23 cellular contexts compared by ENCODE assay signal in genomic region chr6:154709621-154710020, GRCh38.
"Had no signal": no experiment of that assay in that cellular context is flagged by ENCODE, and none has a peak within 500 bp of the region (broad histone marks: within the 10 kb centered on the region; RNA-seq: fewer than 3 reads in every experiment).

No MANE protein-coding gene starts in this region.

- H3K27me3 ChIP-seq: SJSA1 had no signal

- H3K9me3 ChIP-seq: SJSA1 had no signal

- H3K4me3 ChIP-seq: K562, SJSA1, SK-N-MC had no signal

- FAIRE-seq: HTR-8/SVneo, K562, RCC 7860 had no signal

- H3K9ac ChIP-seq: KMS-11 had no signal

- H3K4me2 ChIP-seq: KMS-11 had no signal

- H3K36me3 ChIP-seq: SJSA1 had no signal

- H3K27ac ChIP-seq: KMS-11, SJSA1, SK-N-MC had no signal

- DNase-seq: Kasumi-1, MM.1S, NCI-H1092 treated with DMSO at 0.1 percent for 48 hours, NCI-H1436, NCI-H187, NCI-H2029, NCI-H2081 treated with DMSO at 0.1 percent for 48 hours, NCI-H2171, NCI-H226, NCI-H446, NCI-H510A, NCI-H524 treated with DMSO at 0.1 percent for 48 hours, NCI-H69, NCI-H774, Right ventricle myocardium superior, RPMI8226, SIG-M5 had no signal
